8 cellular contexts compared by ENCODE assay signal in the genomic region with DNA sequence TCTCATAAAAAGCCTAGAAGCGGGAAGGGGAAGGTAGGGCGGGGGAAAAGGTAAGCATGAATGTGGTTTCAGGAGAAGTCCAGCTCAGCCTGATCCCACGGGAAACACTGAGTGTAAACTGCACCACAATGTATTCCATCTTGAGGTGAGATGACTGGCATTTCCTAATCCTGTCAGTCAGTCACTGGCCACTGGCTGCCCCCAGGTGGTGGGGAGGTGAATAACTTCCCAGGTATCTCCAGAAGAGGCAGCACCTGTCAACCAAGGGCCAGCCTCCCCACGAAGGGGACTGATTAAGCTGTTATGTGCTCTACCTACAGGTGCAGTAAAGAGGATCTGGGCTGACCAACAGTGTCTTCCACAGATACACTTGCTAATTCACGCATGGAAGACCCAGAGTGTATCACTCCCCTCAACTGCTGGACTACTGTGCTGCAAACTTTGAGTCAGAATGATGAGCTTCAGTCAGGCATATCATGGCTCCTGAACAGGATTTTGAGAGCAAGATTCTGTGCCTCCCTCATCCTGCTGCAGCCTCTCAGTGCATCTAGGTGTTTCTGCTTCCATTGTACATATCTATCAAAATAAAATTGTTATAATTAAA.
A peak's percentile ranks its signal among the peaks of the same experiment; 100 is the strongest.
DNase-seq lines count a peak whose midpoint lies in the region; ATAC-seq and TF ChIP-seq lines count a peak whose summit lies in the region.

No MANE protein-coding gene starts in this region.

- no peaks in the 10 kb centered on the region for H3F3A ChIP-seq in DOHH2 (ENCODE audit: control insufficient read depth, insufficient read depth)

- H3K27me3 ChIP-seq in DOHH2 (ENCODE audit: control insufficient read depth, low read length): no peaks in the 10 kb centered on the region
- H3K27me3 ChIP-seq in thyroid gland: no peaks in the 10 kb centered on the region

- ATAC-seq in mucosa of descending colon (peak; percentile 75), GM18873 (IDR thresholded peaks at IDR 0.05; ENCODE audit: low FRiP score, unreplicated experiment) (no peak), HG02588 (IDR thresholded peaks at IDR 0.05; ENCODE audit: unreplicated experiment) (no peak)

- H3K27ac ChIP-seq in DOHH2 (ENCODE audit: low read depth, low read length) (no peak overlapping the region), thyroid gland (no peak overlapping the region)

- WGBS in thyroid gland, 2 donors: 28% methylated on average over 5 of the region's 5 CpGs

- H4K20me1 ChIP-seq in DOHH2 (ENCODE audit: control insufficient read depth, insufficient read depth, low read depth, low read length): no peaks in the 10 kb centered on the region

- no peak overlapping the region for H3K4me3 Mint-ChIP-seq in T-helper 2 cell treated with Interferon-gamma antibody and Interleukin-4, amounts not matched to agents 5 μg/mL and 100 μg/mL, for 36 hours

- H3K9me3 ChIP-seq in DOHH2 (ENCODE audit: control insufficient read depth, insufficient read depth, low read length) (no peaks in the 10 kb centered on the region), mucosa of descending colon (no peaks in the 10 kb centered on the region), thyroid gland (no peaks in the 10 kb centered on the region)

- no peaks in the 10 kb centered on the region for H3K36me3 Mint-ChIP-seq in T-helper 2 cell treated with Interferon-gamma antibody and Interleukin-4, amounts not matched to agents 5 μg/mL and 100 μg/mL, for 36 hours (ENCODE audit: low read depth)

- no peaks in the 10 kb centered on the region for H3K4me1 Mint-ChIP-seq in T-helper 2 cell treated with Interferon-gamma antibody and Interleukin-4, amounts not matched to agents 5 μg/mL and 100 μg/mL, for 36 hours (ENCODE audit: low read depth)

- no peaks in the 10 kb centered on the region for H3K36me3 ChIP-seq in DOHH2 (ENCODE audit: control insufficient read depth, low read length)
- H3K36me3 ChIP-seq in mucosa of descending colon (ENCODE audit: low read depth): no peaks in the 10 kb centered on the region
- H3K36me3 ChIP-seq in thyroid gland: no peaks in the 10 kb centered on the region

- H3K4me1 ChIP-seq in DOHH2 (ENCODE audit: control insufficient read depth, low read length) (no peaks in the 10 kb centered on the region), mucosa of descending colon (ENCODE audit: low read depth) (no peaks in the 10 kb centered on the region), thyroid gland (peaks cover 0 to 5% of the 10 kb centered on the region in 2 donors)

- no peak overlapping the region for H3K4me3 ChIP-seq in DOHH2 (ENCODE audit: low read length)
- no peak overlapping the region for H3K4me3 ChIP-seq in cardiac fibroblast (replicated peaks in 1 of 2; ENCODE audit: low read depth in 2 of 2, low read length in 2 of 2)
- no peak overlapping the region for H3K4me3 ChIP-seq in mucosa of descending colon
- no peak overlapping the region for H3K4me3 ChIP-seq in thyroid gland (replicated peaks in 1 of 3)

- TF ChIP-seq CTCF in DOHH2 (IDR thresholded peaks at IDR 0.05; ENCODE audit: low read depth, low read length, poor library complexity, severe bottlenecking): peak; percentile 73
- peak; percentile 13 for TF ChIP-seq CTCF in cardiac fibroblast (IDR thresholded peaks at IDR 0.05; ENCODE audit: low read depth, low read length)
- TF ChIP-seq CTCF in mucosa of descending colon (IDR thresholded peaks at IDR 0.05): peak; percentile 43
- TF ChIP-seq CTCF in thyroid gland (IDR thresholded peaks at IDR 0.05): peak in 5 of 6 experiments; percentile 16 to 82 (median 58)

- H3K9me3 Mint-ChIP-seq in T-helper 2 cell treated with Interferon-gamma antibody and Interleukin-4, amounts not matched to agents 5 μg/mL and 100 μg/mL, for 36 hours: no peaks in the 10 kb centered on the region

- no peak for TF ChIP-seq POLR2A in thyroid gland (IDR thresholded peaks at IDR 0.05)

- H3K27ac Mint-ChIP-seq in T-helper 2 cell treated with Interferon-gamma antibody and Interleukin-4, amounts not matched to agents 5 μg/mL and 100 μg/mL, for 36 hours: no peak overlapping the region

- no peaks in the 10 kb centered on the region for H3K79me2 ChIP-seq in DOHH2 (ENCODE audit: control insufficient read depth, low read length)

- no peaks in the 10 kb centered on the region for H3K9me2 ChIP-seq in DOHH2 (replicated peaks; ENCODE audit: control insufficient read depth, low read length)

- peaks cover 2% of the 10 kb centered on the region for H3K27me3 Mint-ChIP-seq in T-helper 2 cell treated with Interferon-gamma antibody and Interleukin-4, amounts not matched to agents 5 μg/mL and 100 μg/mL, for 36 hours (ENCODE audit: low read depth)

- no peak overlapping the region for H3K4me2 ChIP-seq in DOHH2 (ENCODE audit: low read length)

- DNase-seq in KG1 (lab: John Stamatoyannopoulos, UW) (peak; percentile 21), cardiac fibroblast (ENCODE audit: low read depth in 2 of 2) (peak in 1 of 2 donors; percentile 4), mucosa of descending colon (peak in 2 of 3 donors; percentile 79 to 81), thyroid gland (peak; percentile 60 to 65)
- DNase-seq in T-helper 2 cell treated with Interferon-gamma antibody and Interleukin-4, amounts not matched to agents 5 μg/mL and 100 μg/mL, for 36 hours (ENCODE audit: low spot score): peak; percentile 22

- intact Hi-C loops in mucosa of descending colon (cut with DNase I, micrococcal nuclease): loop anchor here in 1 of 2 donors (10.0 kb wide), 1 partner anchor 372 kb away; no protein-coding TSS in a partner anchor
- intact Hi-C loops in thyroid gland (cut with DNase I): loop anchor here (10.0 kb wide), 1 partner anchor 372 kb away; no protein-coding TSS in a partner anchor

Comparison
In these comparisons a context has a peak if more than half of its experiments do, and no peak if none do; other contexts are left out.
1. CTCF ChIP-seq: peak in every context shown above with its lines; median percentile 73 in DOHH2; 58 in thyroid gland; 43 in mucosa of descending colon; 13 in cardiac fibroblast.